8 cellular contexts compared by ENCODE assay signal in genomic region chr7:149209518-149210269, GRCh38. TPM values are rescaled to one million over a fixed set of nuclear protein-coding genes. Genes with fewer than 3 reads are reported as not detected.
A peak's percentile ranks its signal among the peaks of the same experiment; 100 is the strongest.
DNase-seq lines count a peak whose midpoint lies in the region; ATAC-seq and TF ChIP-seq lines count a peak whose summit lies in the region.

No MANE protein-coding gene starts in this region.

- no peak for TF ChIP-seq POLR2A in sigmoid colon (IDR thresholded peaks at IDR 0.05)

- H3K4me1 ChIP-seq in BE2C (no peaks in the 10 kb centered on the region), sigmoid colon (no peaks in the 10 kb centered on the region)

- intact Hi-C loops in sigmoid colon (cut with DNase I): no loop called here

- TF ChIP-seq CTCF in BE2C (IDR thresholded peaks at IDR 0.05; ENCODE audit: low read depth, low read length): peak; percentile 84
- peak in 1 of 4 experiments; percentile 16 for TF ChIP-seq CTCF in sigmoid colon (IDR thresholded peaks at IDR 0.05)

- no peak overlapping the region for H3K4me3 ChIP-seq in BE2C (ENCODE audit: low read depth, low read length)
- no peak overlapping the region for H3K4me3 ChIP-seq in sigmoid colon

- ATAC-seq in GM19455 (IDR thresholded peaks at IDR 0.05; ENCODE audit: unreplicated experiment): peak; percentile 63
- ATAC-seq in GM18498 (IDR thresholded peaks at IDR 0.05; ENCODE audit: unreplicated experiment): no peak

- H3K9me3 ChIP-seq in BE2C (no peaks in the 10 kb centered on the region), sigmoid colon (no peaks in the 10 kb centered on the region)

- DNase-seq in BE2C (peak; percentile 66), NCI-H2196 (lab: John Stamatoyannopoulos, UW; ENCODE audit: unreplicated experiment) (peak; percentile 44), epithelial cell of prostate (ENCODE audit: low read depth, low spot score) (no peak), renal cortical epithelial cell (ENCODE audit: low read depth) (peak; percentile 39), sigmoid colon (no peak)
- peak; percentile 19 to 42 for DNase-seq in activated CD8-positive, alpha-beta memory T cell treated with anti-CD3 and anti-CD28 coated beads for 1 hour (ENCODE audit: extremely low read depth in 1 of 2, low read depth in 1 of 2)

- no peak for TF ChIP-seq EP300 in sigmoid colon (IDR thresholded peaks at IDR 0.05)

- peak overlapping the region; percentile 40 for H3K27ac ChIP-seq in epithelial cell of prostate
- H3K27ac ChIP-seq in sigmoid colon: no peak overlapping the region

- H3K27me3 ChIP-seq in BE2C: no peaks in the 10 kb centered on the region
- H3K27me3 ChIP-seq in sigmoid colon: no peaks in the 10 kb centered on the region

- 69 to 70% methylated on average over 7 of the region's 7 CpGs for WGBS in sigmoid colon, 2 donors

- peaks cover 87% of the 10 kb centered on the region for H3K36me3 ChIP-seq in BE2C
- H3K36me3 ChIP-seq in sigmoid colon: peaks cover 55 to 98% (median 77%) of the 10 kb centered on the region in 4 donors

RNA-seq across cellular contexts. Expression of gene ZNF282, which starts 14.3 kb away (rescaled TPM):
- polyA plus RNA-seq in BE2C (2012; ENCODE audit: insufficient read depth, insufficient read length, low read depth): 43.0 TPM
- total RNA-seq in renal cortical epithelial cell (20.0 and 30.8 TPM in 2 replicates), sigmoid colon (10 to 100 TPM; 11.8 to 24.9 (median 13.9) TPM)
- polyA plus RNA-seq in sigmoid colon: 10 to 100 TPM in 1 of 3 donors, 1 to 10 TPM in 2; 6.9 to 17.6 (median 7.2) TPM

RNA-seq across cellular contexts. Expression of gene ZNF212, which starts 29.8 kb away (rescaled TPM):
- 18.6 TPM for polyA plus RNA-seq in BE2C (2012; ENCODE audit: insufficient read depth, insufficient read length, low read depth)
- total RNA-seq in renal cortical epithelial cell: 2.4 and 9.7 TPM in 2 replicates
- 10 to 100 TPM in 1 of 4 donors, 1 to 10 TPM in 3; 4.1 to 13.6 (median 5.7) TPM for total RNA-seq in sigmoid colon
- polyA plus RNA-seq in sigmoid colon: 1 to 10 TPM; 4.4 to 9.0 (median 6.0) TPM

RNA-seq across cellular contexts. Expression of gene ZNF783, which starts 52.3 kb away (rescaled TPM):
- polyA plus RNA-seq in BE2C (2012; ENCODE audit: insufficient read depth, insufficient read length, low read depth): 11.8 TPM
- 8.0 and 10.8 TPM in 2 replicates for total RNA-seq in renal cortical epithelial cell
- total RNA-seq in sigmoid colon: 10 to 100 TPM in 3 of 4 donors, 1 to 10 TPM in 1; 8.4 to 15.2 (median 11.3) TPM
- polyA plus RNA-seq in sigmoid colon: 1 to 10 TPM; 1.2 to 9.4 (median 2.4) TPM

Comparison
In these comparisons a context has a peak if more than half of its experiments do, and no peak if none do; other contexts are left out.
1. DNase-seq: peak in BE2C (single experiment), NCI-H2196 (single experiment), activated CD8-positive, alpha-beta memory T cell treated with anti-CD3 and anti-CD28 coated beads for 1 hour (2 of 2) and renal cortical epithelial cell (single experiment); none in epithelial cell of prostate (single experiment) and sigmoid colon (single experiment).